ENCODE assay signal across 8 cellular contexts in the genomic region with DNA sequence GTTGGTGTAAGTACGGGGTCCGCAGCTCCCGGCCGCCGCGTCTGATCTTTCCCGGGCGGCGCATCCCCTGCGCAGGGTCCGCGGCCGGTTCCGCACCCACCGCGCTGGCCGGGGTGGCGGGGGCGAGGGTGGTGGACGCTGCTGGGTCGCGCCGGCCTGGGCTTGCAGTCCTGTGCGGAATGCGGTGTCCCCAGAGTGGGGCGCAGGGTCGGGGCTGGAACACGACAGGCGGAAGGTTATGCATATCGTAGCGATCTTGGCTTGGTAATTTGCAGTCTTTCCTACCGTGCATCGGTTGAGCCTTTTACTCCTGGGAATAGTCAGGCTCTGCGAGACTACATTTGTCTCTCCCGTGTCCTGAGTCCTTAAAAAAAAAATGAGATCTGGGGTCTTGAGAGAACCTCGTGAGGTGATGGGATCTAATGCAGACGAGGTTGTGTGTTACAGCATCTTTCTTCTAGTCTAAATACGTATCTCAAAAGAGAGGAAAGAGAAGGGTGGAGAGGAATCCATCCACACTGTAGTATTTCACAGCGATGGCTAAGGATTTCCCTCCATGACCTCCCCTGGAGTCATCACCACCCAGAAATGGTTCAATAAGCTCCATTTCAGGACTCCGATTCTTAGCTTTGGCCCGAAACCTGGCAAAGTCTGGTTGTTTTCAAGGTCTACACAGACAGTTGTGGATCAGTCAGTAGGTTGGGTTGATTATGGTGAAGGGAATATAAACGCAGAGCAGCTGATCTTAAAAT. TPM values are rescaled to one million over a fixed set of nuclear protein-coding genes. Genes with fewer than 3 reads are reported as not detected.
DNase-seq lines count a peak whose midpoint lies in the region; ATAC-seq, FAIRE-seq and TF ChIP-seq lines count a peak whose summit lies in the region.

No MANE protein-coding gene starts in this region.

- H3K14ac ChIP-seq in mesenchymal stem cell (ENCODE audit: low read length in 2 of 2): peak overlapping the region in 1 of 2 experiments; percentile 94

- H2BK12ac ChIP-seq in mesenchymal stem cell (ENCODE audit: low read length in 2 of 2): peak overlapping the region in 1 of 2 experiments; percentile 25

- ATAC-seq in GM23338: peak; percentile 2
- peak; percentile 1 for ATAC-seq in PC-3
- no peak for ATAC-seq in GM21528 (IDR thresholded peaks at IDR 0.05; ENCODE audit: low FRiP score, unreplicated experiment)

- peaks cover 32 to 60% (median 46%) of the 10 kb centered on the region in 10 experiments for H3K4me1 ChIP-seq in BLaER1 treated with 17β-estradiol and CSF1 and Interleukin-3, amounts not matched to agents 10 nM and 100 nM
- H3K4me1 ChIP-seq in GM23338 (ENCODE audit: insufficient read depth) (peaks cover 44% of the 10 kb centered on the region), PC-3 (ENCODE audit: insufficient read depth, low read length) (peaks cover 58% of the 10 kb centered on the region), colonic mucosa (peaks cover 8% of the 10 kb centered on the region), mesenchymal stem cell (ENCODE audit: control insufficient read depth, insufficient read depth, low read depth, low read length) (peaks cover 28% of the 10 kb centered on the region)

- peaks cover 19% of the 10 kb centered on the region for H3K36me3 Mint-ChIP-seq in GM23338 (ENCODE audit: low read depth)

- H3K27me3 Mint-ChIP-seq in GM23338 (ENCODE audit: insufficient read depth, low read depth, poor library complexity): peaks cover 6% of the 10 kb centered on the region

- peaks cover 0 to 7% (median 0%) of the 10 kb centered on the region in 11 experiments; a peak in 3 of 22 replicates for H4K20me1 ChIP-seq in BLaER1 treated with 17β-estradiol and CSF1 and Interleukin-3, amounts not matched to agents 10 nM and 100 nM
- no peaks in the 10 kb centered on the region; the same call in 1 of the 2 replicates for H4K20me1 ChIP-seq in GM23338 (replicated peaks; ENCODE audit: insufficient read depth)
- peaks cover 22% of the 10 kb centered on the region for H4K20me1 ChIP-seq in PC-3 (ENCODE audit: low read length)

- peak overlapping the region; percentile 93 to 97 for H3K18ac ChIP-seq in mesenchymal stem cell (ENCODE audit: low read depth in 1 of 2, low read length in 2 of 2)

- H2BK120ac ChIP-seq in mesenchymal stem cell (ENCODE audit: low read depth, low read length): peak overlapping the region; percentile 68

- FAIRE-seq in urothelium cell line (lab: Jason Lieb, UNC): no peak

- H3K9me2 ChIP-seq in GM23338 (ENCODE audit: insufficient read depth) (no peaks in the 10 kb centered on the region), PC-3 (replicated peaks; ENCODE audit: low read length) (no peaks in the 10 kb centered on the region)

- H3K79me1 ChIP-seq in mesenchymal stem cell (replicated peaks; ENCODE audit: low read length, poor library complexity, severe bottlenecking): peaks cover under 1% of the 10 kb centered on the region

- H3K9ac ChIP-seq in BLaER1 treated with 17β-estradiol and CSF1 and Interleukin-3, amounts not matched to agents 10 nM and 100 nM: peak overlapping the region; percentile 55 to 85 (median 77)
- peak overlapping the region; percentile 77 for H3K9ac ChIP-seq in PC-3 (ENCODE audit: low read length)
- peak overlapping the region; percentile 99 to 100 for H3K9ac ChIP-seq in colonic mucosa (ENCODE audit: low read depth in 2 of 2, low read length in 2 of 2)
- H3K9ac ChIP-seq in mesenchymal stem cell (ENCODE audit: low read length): peak overlapping the region; percentile 77

- no peaks in the 10 kb centered on the region for H3K9me3 ChIP-seq in BLaER1 treated with 17β-estradiol and CSF1 and Interleukin-3, amounts not matched to agents 10 nM and 100 nM (replicated peaks in 1 of 11)
- no peaks in the 10 kb centered on the region for H3K9me3 ChIP-seq in PC-3 (ENCODE audit: low read length)
- no peaks in the 10 kb centered on the region for H3K9me3 ChIP-seq in colonic mucosa
- no peaks in the 10 kb centered on the region for H3K9me3 ChIP-seq in mesenchymal stem cell (ENCODE audit: control insufficient read depth, low read length)

- H3K27ac Mint-ChIP-seq in GM23338: peak overlapping the region; percentile 71

- POLR2A ChIA-PET in PC-3 (lab: Charles Lee; ENCODE audit: unreplicated experiment): interaction anchor here (0.7 kb wide), 2 partner anchors 47 to 241 kb away, joined by 3 to 8 read pairs; no protein-coding TSS in a partner anchor

- peaks cover 4% of the 10 kb centered on the region; the same call in 1 of the 3 replicates for H3K9me3 Mint-ChIP-seq in GM23338

- H3K79me2 ChIP-seq in GM23338 (replicated peaks; ENCODE audit: insufficient read depth) (peaks cover 52% of the 10 kb centered on the region), PC-3 (ENCODE audit: low read length) (peaks cover 56% of the 10 kb centered on the region)

- H3K4me3 Mint-ChIP-seq in GM23338: peak overlapping the region; percentile 88

- H3K4me3 ChIP-seq in BLaER1 treated with 17β-estradiol and CSF1 and Interleukin-3, amounts not matched to agents 10 nM and 100 nM: peak overlapping the region; percentile 69 to 97 (median 78)
- H3K4me3 ChIP-seq in GM23338 (peak overlapping the region; percentile 94), PC-3 (ENCODE audit: low read length) (peak overlapping the region; percentile 93), colonic mucosa (peak overlapping the region; percentile 82), mesenchymal stem cell (ENCODE audit: insufficient read depth in 1 of 2, low read depth in 1 of 2, low read length in 2 of 2) (peak overlapping the region; percentile 85 to 98)

- 1% methylated on average over 41 of the region's 42 CpGs for WGBS in mesenchymal stem cell

- peak; percentile 52 for DNase-seq in GM23338 (ENCODE audit: low spot score)
- peak; percentile 47 for DNase-seq in PC-3
- DNase-seq in colonic mucosa: peak; percentile 38
- DNase-seq in mesenchymal stem cell: peak; percentile 64
- DNase-seq in urothelium cell line (ENCODE audit: low spot score): peak; percentile 19
- DNase-seq in middle frontal gyrus (ENCODE audit: extremely low spot score, low spot score): no peak

- peaks cover 8 to 39% (median 26%) of the 10 kb centered on the region in 11 experiments; a peak in 20 of 22 replicates for H3K27me3 ChIP-seq in BLaER1 treated with 17β-estradiol and CSF1 and Interleukin-3, amounts not matched to agents 10 nM and 100 nM
- H3K27me3 ChIP-seq in GM23338 (ENCODE audit: insufficient read depth): peaks cover 7% of the 10 kb centered on the region; the same call in 1 of the 2 replicates
- no peaks in the 10 kb centered on the region for H3K27me3 ChIP-seq in PC-3 (ENCODE audit: low read length)
- H3K27me3 ChIP-seq in colonic mucosa: no peaks in the 10 kb centered on the region
- peaks cover 0 to 28% of the 10 kb centered on the region in 2 experiments for H3K27me3 ChIP-seq in mesenchymal stem cell (ENCODE audit: control insufficient read depth in 1 of 2, insufficient read depth in 1 of 2, low read length in 2 of 2)

- H2AFZ ChIP-seq in GM23338 (peak overlapping the region; percentile 29; the same call in 1 of the 2 replicates), PC-3 (ENCODE audit: low read length) (peak overlapping the region; percentile 14; the same call in 1 of the 2 replicates), mesenchymal stem cell (ENCODE audit: low read depth, low read length) (peak overlapping the region; percentile 48)

- peak overlapping the region; percentile 84 for H4K8ac ChIP-seq in mesenchymal stem cell (ENCODE audit: low read length)

- H3K4ac ChIP-seq in mesenchymal stem cell (ENCODE audit: low read depth in 1 of 2, low read length in 2 of 2): peak overlapping the region; percentile 47 to 61

- no peak for TF ChIP-seq CTCF in GM23338 (conservative IDR thresholded peaks at IDR 0.05; ENCODE audit: low read depth in 2 of 2)
- no peak for TF ChIP-seq CTCF in PC-3 (conservative IDR thresholded peaks at IDR 0.05; ENCODE audit: low read depth, low read length)
- no peak for TF ChIP-seq CTCF in colonic mucosa (IDR thresholded peaks at IDR 0.05)

- 0 out of 2 replicates have a peak, but pooled peaks cover 9% of the 10 kb centered on the region for H3F3A ChIP-seq in GM23338 (replicated peaks; ENCODE audit: low read depth)
- H3F3A ChIP-seq in PC-3 (ENCODE audit: low read length, unreplicated experiment): no peaks in the 10 kb centered on the region

- H3K23ac ChIP-seq in mesenchymal stem cell (ENCODE audit: low read length in 2 of 2): peak overlapping the region in 1 of 2 experiments; percentile 37

- H3K4me1 Mint-ChIP-seq in GM23338: peaks cover 52% of the 10 kb centered on the region

- CTCF ChIA-PET in PC-3 (lab: Charles Lee): interaction anchor here (0.6 to 1.1 kb wide), 3 partner anchors 10 to 504 kb away, joined by 3 to 5 read pairs (median 5); no protein-coding TSS in a partner anchor

- H2BK5ac ChIP-seq in mesenchymal stem cell (ENCODE audit: low read depth, low read length, poor library complexity, severe bottlenecking): peak overlapping the region; percentile 82

- peak overlapping the region in 9 of 11 experiments; percentile 27 to 57 (median 46); a peak in 10 of 22 replicates for H3K27ac ChIP-seq in BLaER1 treated with 17β-estradiol and CSF1 and Interleukin-3, amounts not matched to agents 10 nM and 100 nM
- peak overlapping the region; percentile 80; the same call in 1 of the 2 replicates for H3K27ac ChIP-seq in GM23338 (ENCODE audit: low read depth)
- H3K27ac ChIP-seq in PC-3 (ENCODE audit: low read length): peak overlapping the region; percentile 64
- H3K27ac ChIP-seq in colonic mucosa: peak overlapping the region; percentile 92
- peak overlapping the region; percentile 61 for H3K27ac ChIP-seq in mesenchymal stem cell (ENCODE audit: low read length, poor library complexity, severe bottlenecking)

- intact Hi-C loops in PC-3 (cut with micrococcal nuclease): loop anchor here (2.0 to 10.0 kb wide), 8 partner anchors 56 to 762 kb away; partner anchors contain the start of genes BLZF1 and NME7
- intact Hi-C loops in colonic mucosa (cut with DNase I): no loop called here

- H2AK5ac ChIP-seq in mesenchymal stem cell (ENCODE audit: low read length, severe bottlenecking): no peak overlapping the region

- H4K91ac ChIP-seq in mesenchymal stem cell (ENCODE audit: low read length): peak overlapping the region; percentile 86

- TSS peak; percentile 37 for BruUV-seq in PC-3 (replicated peaks; lab: Mats Ljungman, UMichigan)

- peaks cover 0 to 9% (median 0%) of the 10 kb centered on the region in 11 experiments; a peak in 3 of 22 replicates for H3K36me3 ChIP-seq in BLaER1 treated with 17β-estradiol and CSF1 and Interleukin-3, amounts not matched to agents 10 nM and 100 nM
- H3K36me3 ChIP-seq in GM23338 (ENCODE audit: insufficient read depth): peaks cover 11% of the 10 kb centered on the region
- H3K36me3 ChIP-seq in PC-3 (ENCODE audit: low read depth, low read length): peaks cover 11% of the 10 kb centered on the region
- no peaks in the 10 kb centered on the region for H3K36me3 ChIP-seq in colonic mucosa
- peaks cover 0 to 3% of the 10 kb centered on the region in 2 experiments for H3K36me3 ChIP-seq in mesenchymal stem cell (ENCODE audit: control insufficient read depth in 1 of 2, insufficient read depth in 2 of 2, low read depth in 1 of 2, low read length in 2 of 2)

- H3K4me2 ChIP-seq in BLaER1 treated with 17β-estradiol and CSF1 and Interleukin-3, amounts not matched to agents 10 nM and 100 nM: peak overlapping the region; percentile 83 to 100 (median 95)
- peak overlapping the region; percentile 94 for H3K4me2 ChIP-seq in GM23338
- H3K4me2 ChIP-seq in PC-3 (ENCODE audit: low read length): peak overlapping the region; percentile 92
- H3K4me2 ChIP-seq in mesenchymal stem cell (ENCODE audit: low read length, poor library complexity, severe bottlenecking): peak overlapping the region; percentile 72

- H2BK15ac ChIP-seq in mesenchymal stem cell (ENCODE audit: low read depth, poor library complexity, severe bottlenecking): peak overlapping the region; percentile 31

RNA-seq across cellular contexts. Expression of gene ATP1B1, which starts 0.6 kb away (rescaled TPM):
- 48.9 and 51.0 TPM in 2 replicates for total RNA-seq in GM23338 (2014; rRNA removed; shearing (Covaris generic))
- polyA plus RNA-seq in GM23338 (2016; fragmentation: Nextera tagmentation; extraction: Ambion mirVana): 69.2 and 73.4 TPM in 2 replicates
- total RNA-seq in PC-3 (2014; rRNA removed) (68.7 and 76.6 TPM in 2 replicates), colonic mucosa (100 to 1,000 TPM; 378 to 678 TPM)
- polyA plus RNA-seq in mesenchymal stem cell (2013, experiment 1 of 2): 59.9 TPM
- 62.4 TPM for polyA plus RNA-seq in mesenchymal stem cell (2013, experiment 2 of 2)
